21 cellular contexts compared by ENCODE assay signal in the genomic region with DNA sequence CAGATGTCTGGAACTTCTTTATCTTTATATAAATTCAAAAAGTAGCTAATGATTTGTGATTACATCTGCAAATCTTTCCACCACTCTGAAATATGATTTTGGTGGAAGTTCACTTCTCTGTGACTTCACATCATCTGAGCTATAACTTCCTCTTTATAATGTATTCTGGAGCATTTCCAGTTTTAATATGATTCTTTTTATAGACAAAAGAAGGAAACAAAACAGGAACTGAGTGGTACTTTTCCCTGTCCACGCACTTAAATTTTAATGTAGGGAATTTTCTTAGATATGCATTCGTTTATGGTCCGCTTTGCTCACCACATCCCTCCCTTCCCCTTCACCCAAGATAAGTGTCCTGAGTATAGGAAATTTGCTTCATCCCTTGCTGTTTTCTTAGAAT.
"Had no signal": no experiment of that assay in that cellular context is flagged by ENCODE, and none has a peak within 500 bp of the region (broad histone marks: within the 10 kb centered on the region; RNA-seq: fewer than 3 reads in every experiment).

No MANE protein-coding gene starts in this region.

- H3K27me3 ChIP-seq: ascending aorta, brain microvascular endothelial cell, dorsolateral prefrontal cortex, esophagus muscularis mucosa, gastrocnemius medialis, right atrium auricular region had no signal

- H3K27ac ChIP-seq: ascending aorta, brain microvascular endothelial cell, dorsolateral prefrontal cortex, esophagus muscularis mucosa, gastrocnemius medialis, right atrium auricular region had no signal

- H3K4me3 ChIP-seq: ascending aorta, dorsolateral prefrontal cortex, esophagus muscularis mucosa, gastrocnemius medialis, right atrium auricular region had no signal

- H3K9me3 ChIP-seq: ascending aorta, esophagus muscularis mucosa, gastrocnemius medialis had no signal

- H3K4me1 ChIP-seq: ascending aorta, esophagus muscularis mucosa, gastrocnemius medialis, right atrium auricular region had no signal

- DNase-seq: activated B cell treated with CpG ODN at 0.5 μM for 24 hours; activated CD4-positive, alpha-beta T cell treated with anti-CD3 and anti-CD28 coated beads for 36 hours; activated CD4-positive, alpha-beta T cell treated with anti-CD3 and anti-CD28 coated beads, Interleukin-2, amount 50 U/mL, for 4 hours; activated CD8-positive, alpha-beta memory T cell treated with anti-CD3 and anti-CD28 coated beads for 24 hours; activated CD8-positive, alpha-beta memory T cell treated with anti-CD3 and anti-CD28 coated beads, Interleukin-2, amount 50 U/mL, for 4 hours; activated T-cell treated with anti-CD3 and anti-CD28 coated beads, Interleukin-2, amount 50 U/mL, for 24 hours; brain microvascular endothelial cell; central memory CD4-positive, alpha-beta T cell; dorsolateral prefrontal cortex; effector memory CD8-positive, alpha-beta T cell; gastrocnemius medialis; head of caudate nucleus; left ventricle myocardium superior; stimulated activated CD4-positive, alpha-beta T cell treated with anti-CD3 and anti-CD28 coated beads, Interleukin-4, amount 100 ng/mL, for 4 hours; stimulated activated naive CD8-positive, alpha-beta T cell treated with anti-CD3 and anti-CD28 coated beads, Interleukin-15, Interleukin-2, amounts not matched to agents 100 U/mL and 50 U/mL, for 24 hours had no signal

- H3K36me3 ChIP-seq: ascending aorta, brain microvascular endothelial cell, esophagus muscularis mucosa, gastrocnemius medialis, right atrium auricular region had no signal

- ATAC-seq: activated CD4-positive, alpha-beta T cell treated with anti-CD3 and anti-CD28 coated beads for 36 hours; activated naive CD4-positive, alpha-beta T cell treated with anti-CD3 and anti-CD28 coated beads, Interleukin-2, amount 50 U/mL, for 72 hours; activated T-helper 17 cell treated with anti-CD3 and anti-CD28 coated beads, Interleukin-2, amount 50 U/mL, for 72 hours; effector memory CD8-positive, alpha-beta T cell; left ventricle myocardium superior; natural killer cell treated with Interleukin-12 subunit alpha and Interleukin-12 subunit beta and Interleukin-15 and Interleukin-18, amount 100 ng/mL, for 72 hours; stimulated activated naive CD8-positive, alpha-beta T cell treated with anti-CD3 and anti-CD28 coated beads, Interleukin-15, Interleukin-2, amounts not matched to agents 100 U/mL and 50 U/mL, for 24 hours had no signal
